12 cellular contexts compared by ENCODE assay signal in the genomic region with DNA sequence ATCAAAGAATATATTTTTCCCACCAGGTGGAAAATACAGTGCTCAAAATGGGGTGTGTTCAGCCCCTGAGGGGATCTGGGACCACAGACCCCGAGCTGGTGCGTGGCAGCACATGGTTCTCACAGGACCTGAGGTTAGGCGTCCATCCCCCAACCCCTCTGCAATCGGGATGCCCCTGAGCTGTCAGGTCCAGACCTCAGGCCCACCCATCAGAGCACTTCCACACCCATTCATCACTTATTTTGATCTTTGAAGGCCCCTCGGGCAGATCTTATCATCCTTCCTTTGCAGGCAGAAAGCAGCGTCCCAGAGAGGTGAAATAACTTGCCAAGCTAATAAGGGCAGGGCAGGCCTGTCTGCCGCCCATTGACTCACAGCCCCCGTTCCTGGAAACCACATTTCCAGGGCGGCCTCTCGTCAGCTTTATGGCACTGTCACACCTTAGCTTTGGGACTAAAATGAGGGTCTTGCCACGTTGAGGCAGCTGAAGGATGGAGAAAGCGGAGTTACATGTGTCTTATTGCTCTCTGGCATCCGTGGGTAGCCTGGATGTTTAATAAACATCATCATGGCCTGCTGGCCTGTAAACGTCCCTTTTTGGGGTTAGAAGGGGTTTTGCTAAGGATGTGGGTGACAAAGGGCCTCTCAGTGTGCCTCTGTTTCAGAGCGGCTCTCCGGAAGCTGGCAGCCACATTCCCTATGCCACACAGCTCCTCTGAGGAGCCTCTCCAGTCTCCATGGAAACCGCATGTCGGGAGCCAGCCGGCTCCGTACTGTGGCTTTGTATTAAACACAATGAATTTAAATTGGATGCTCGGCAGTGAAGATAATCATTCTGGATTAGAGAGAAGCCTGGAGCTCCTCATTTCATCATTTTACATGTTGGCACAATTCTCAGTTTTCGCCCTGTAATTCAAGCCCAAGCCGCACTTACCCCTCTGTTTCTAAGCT. TPM values are rescaled to one million over a fixed set of nuclear protein-coding genes. Genes with fewer than 3 reads are reported as not detected.
DNase-seq lines count a peak whose midpoint lies in the region; ATAC-seq and TF ChIP-seq lines count a peak whose summit lies in the region.
"Had no signal": no experiment of that assay in that cellular context is flagged by ENCODE, and none has a peak within 500 bp of the region (broad histone marks: within the 10 kb centered on the region; RNA-seq: fewer than 3 reads in every experiment).

No MANE protein-coding gene starts in this region.

- H3K27me3 Mint-ChIP-seq in nephron progenitor cell (ENCODE audit: low read depth, poor library complexity) (peaks cover 2% of the 10 kb centered on the region), immature natural killer cell (ENCODE audit: low read depth in 3 of 3) (peaks cover 2 to 14% (median 2%) of the 10 kb centered on the region in 3 donors)
- H3K27me3 Mint-ChIP-seq in stimulated activated memory B cell treated with anti-CD40 and anti-IgM and Interleukin-4, amounts not matched to agents 10 μg/mL and 1 μg/mL and 100 μg/mL, for 72 hours, result peaks cover 35% of the 10 kb centered on the region

- peak; percentile 28 for DNase-seq in EH (ENCODE audit: low read depth)
- DNase-seq in NCI-H2196 (lab: John Stamatoyannopoulos, UW; ENCODE audit: unreplicated experiment), result peak; percentile 38
- DNase-seq in ecto neural progenitor cell (ENCODE audit: low spot score), result peak; percentile 79
- peak; percentile 45 for DNase-seq in nephron progenitor cell
- no peak for DNase-seq in NCI-H2029 (lab: John Stamatoyannopoulos, UW)
- no peak for DNase-seq in immature natural killer cell
- DNase-seq: MM.1S; stimulated activated CD4-positive, alpha-beta T cell treated with anti-CD3 and anti-CD28 coated beads, Interleukin-15, amount 100 ng/mL, for 24 hours had no signal

- H3K9me3 Mint-ChIP-seq in nephron progenitor cell (peaks cover 16% of the 10 kb centered on the region), immature natural killer cell (no peaks in the 10 kb centered on the region)
- no peaks in the 10 kb centered on the region for H3K9me3 Mint-ChIP-seq in stimulated activated memory B cell treated with anti-CD40 and anti-IgM and Interleukin-4, amounts not matched to agents 10 μg/mL and 1 μg/mL and 100 μg/mL, for 72 hours

- no peak for TF ChIP-seq CTCF in nephron progenitor cell (IDR thresholded peaks at IDR 0.05)

- H3K4me3 Mint-ChIP-seq in nephron progenitor cell, result peak overlapping the region; percentile 32
- H3K4me3 Mint-ChIP-seq in immature natural killer cell, result no peak overlapping the region
- H3K4me3 Mint-ChIP-seq in stimulated activated memory B cell treated with anti-CD40 and anti-IgM and Interleukin-4, amounts not matched to agents 10 μg/mL and 1 μg/mL and 100 μg/mL, for 72 hours, result no peak overlapping the region
- H3K4me3 Mint-ChIP-seq: mesothelial cell of epicardium had no signal

- no peak for ATAC-seq in GM18858 (IDR thresholded peaks at IDR 0.05; ENCODE audit: unreplicated experiment)
- ATAC-seq in stimulated activated memory B cell treated with anti-CD40 and anti-IgM and Interleukin-4, amounts not matched to agents 10 μg/mL and 1 μg/mL and 100 μg/mL, for 72 hours, result no peak
- ATAC-seq: GM12878 had no signal

- H3K36me3 Mint-ChIP-seq in nephron progenitor cell (ENCODE audit: low read depth), result peaks cover 19% of the 10 kb centered on the region
- H3K36me3 Mint-ChIP-seq in immature natural killer cell, result no peaks in the 10 kb centered on the region
- no peaks in the 10 kb centered on the region for H3K36me3 Mint-ChIP-seq in stimulated activated memory B cell treated with anti-CD40 and anti-IgM and Interleukin-4, amounts not matched to agents 10 μg/mL and 1 μg/mL and 100 μg/mL, for 72 hours

- H3K4me1 Mint-ChIP-seq in nephron progenitor cell (peaks cover 13% of the 10 kb centered on the region), immature natural killer cell (no peaks in the 10 kb centered on the region)
- H3K4me1 Mint-ChIP-seq in stimulated activated memory B cell treated with anti-CD40 and anti-IgM and Interleukin-4, amounts not matched to agents 10 μg/mL and 1 μg/mL and 100 μg/mL, for 72 hours, result no peaks in the 10 kb centered on the region

- no peak overlapping the region for H3K27ac Mint-ChIP-seq in nephron progenitor cell
- H3K27ac Mint-ChIP-seq in immature natural killer cell, result no peak overlapping the region
- H3K27ac Mint-ChIP-seq in stimulated activated memory B cell treated with anti-CD40 and anti-IgM and Interleukin-4, amounts not matched to agents 10 μg/mL and 1 μg/mL and 100 μg/mL, for 72 hours, result no peak overlapping the region
- H3K27ac Mint-ChIP-seq: mesothelial cell of epicardium had no signal

RNA-seq across cellular contexts. Expression of gene MAPRE3, which starts 58.3 kb away (rescaled TPM):
- polyA plus RNA-seq in immature natural killer cell, result 1 to 10 TPM; 1.7 to 2.2 (median 1.9) TPM

Comparison
In these comparisons a context has a peak if more than half of its experiments do, and no peak if none do; other contexts are left out.
1. DNase-seq: peak in EH (single experiment), NCI-H2196 (single experiment), ecto neural progenitor cell (single experiment) and nephron progenitor cell (single experiment); none in NCI-H2029 (single experiment) and immature natural killer cell (0 of 3).